Comparison of ENCODE assay signal across 27 cellular contexts in the genomic region with DNA sequence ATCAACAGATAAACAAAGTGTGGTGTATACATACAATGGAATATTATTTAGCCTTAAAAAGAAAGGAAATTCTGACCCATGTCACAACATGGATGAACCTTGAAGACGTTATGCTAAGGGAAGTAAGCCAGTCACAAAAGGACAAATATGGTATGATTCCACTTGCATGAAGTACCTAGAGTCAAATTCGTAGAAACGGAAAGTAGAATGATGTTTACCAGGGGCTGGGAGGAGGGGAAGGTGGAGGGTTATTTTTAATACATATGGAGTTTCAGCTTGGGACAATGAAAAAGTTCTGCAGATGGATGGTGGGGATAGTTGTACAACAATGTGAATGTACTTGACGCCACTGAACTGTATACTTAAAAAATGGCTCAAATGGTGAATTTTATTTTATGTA. TPM values are rescaled to one million over a fixed set of nuclear protein-coding genes. Genes with fewer than 3 reads are reported as not detected.
"Had no signal": no experiment of that assay in that cellular context is flagged by ENCODE, and none has a peak within 500 bp of the region (broad histone marks: within the 10 kb centered on the region; RNA-seq: fewer than 3 reads in every experiment).

No MANE protein-coding gene starts in this region.

- H3K27ac Mint-ChIP-seq: memory B cell; naive thymus-derived CD4-positive, alpha-beta T cell; progenitor cell of endocrine pancreas; stimulated activated memory B cell treated with anti-CD40 and anti-IgM and Interleukin-4, amounts not matched to agents 10 μg/mL and 1 μg/mL and 100 μg/mL, for 72 hours; stimulated activated naive CD8-positive, alpha-beta T cell treated with anti-CD3 and anti-CD28 coated beads, Interleukin-15, Interleukin-2, amounts not matched to agents 100 ng/mL and 50 ng/mL, for 24 hours had no signal

- H3K9me3 ChIP-seq: lower lobe of right lung, pancreas had no signal

- H3K4me3 ChIP-seq: lower lobe of right lung, pancreas, thoracic aorta had no signal

- H3K27ac ChIP-seq: lower lobe of right lung, pancreas, thoracic aorta had no signal

- H3K36me3 ChIP-seq: lower lobe of right lung, pancreas, thoracic aorta had no signal

- H3K4me1 ChIP-seq: lower lobe of right lung, pancreas had no signal

- H3K36me3 Mint-ChIP-seq: brain; memory B cell; stimulated activated memory B cell treated with anti-CD40 and anti-IgM and Interleukin-4, amounts not matched to agents 10 μg/mL and 1 μg/mL and 100 μg/mL, for 72 hours had no signal

- DNase-seq: cortex of kidney; effector memory CD4-positive, alpha-beta T cell; foreskin fibroblast; head of caudate nucleus; hypothalamus; kidney glomerular epithelial cell; lower lobe of right lung; midbrain; naive thymus-derived CD4-positive, alpha-beta T cell; pancreas; retina; stimulated activated CD4-positive, alpha-beta T cell treated with anti-CD3 and anti-CD28 coated beads, Interleukin-4, amount 100 ng/mL, for 1 hour; substantia nigra; trophoblast cell had no signal

- ATAC-seq: esophagus mucosa; left lobe of liver; lower lobe of right lung; naive thymus-derived CD4-positive, alpha-beta T cell; pancreas; sciatic nerve; stimulated activated memory B cell treated with anti-CD40 and anti-IgM and Interleukin-4, amounts not matched to agents 10 μg/mL and 1 μg/mL and 100 μg/mL, for 72 hours had no signal

- H3K9me3 Mint-ChIP-seq: central memory CD8-positive, alpha-beta T cell; memory B cell; neural crest cell; stimulated activated memory B cell treated with anti-CD40 and anti-IgM and Interleukin-4, amounts not matched to agents 10 μg/mL and 1 μg/mL and 100 μg/mL, for 72 hours had no signal

- FAIRE-seq: endometrium, islet of Langerhans, pancreas had no signal

- H3K4me3 Mint-ChIP-seq: brain; central memory CD8-positive, alpha-beta T cell; memory B cell; naive thymus-derived CD4-positive, alpha-beta T cell; neural crest cell; stimulated activated memory B cell treated with anti-CD40 and anti-IgM and Interleukin-4, amounts not matched to agents 10 μg/mL and 1 μg/mL and 100 μg/mL, for 72 hours; stimulated activated naive CD8-positive, alpha-beta T cell treated with anti-CD3 and anti-CD28 coated beads, Interleukin-15, Interleukin-2, amounts not matched to agents 100 ng/mL and 50 ng/mL, for 24 hours had no signal

- H3K4me1 Mint-ChIP-seq: central memory CD8-positive, alpha-beta T cell; memory B cell; stimulated activated memory B cell treated with anti-CD40 and anti-IgM and Interleukin-4, amounts not matched to agents 10 μg/mL and 1 μg/mL and 100 μg/mL, for 72 hours had no signal

RNA-seq across cellular contexts. Expression of a gene that starts 3.3 kb away (rescaled TPM):
- total RNA-seq: progenitor cell of endocrine pancreas had no signal
- polyA plus RNA-seq: naive thymus-derived CD4-positive, alpha-beta T cell had no signal
